Comparison of ENCODE assay signal across 10 cellular contexts in genomic region chr6:143598466-143599080, GRCh38.
DNase-seq lines count a peak whose midpoint lies in the region; TF ChIP-seq lines count a peak whose summit lies in the region.
"Had no signal": no experiment of that assay in that cellular context is flagged by ENCODE, and none has a peak within 500 bp of the region (broad histone marks: within the 10 kb centered on the region; RNA-seq: fewer than 3 reads in every experiment).

No MANE protein-coding gene starts in this region.

- H3K36me3 Mint-ChIP-seq in endodermal cell (ENCODE audit: low read depth) = no peaks in the 10 kb centered on the region

- H3K27ac ChIP-seq in endodermal cell (ENCODE audit: low read depth, low read length) (no peak overlapping the region), caudate nucleus (ENCODE audit: low read depth, low read length) (no peak overlapping the region)

- no peak overlapping the region for H3K4me3 Mint-ChIP-seq in endodermal cell

- TF ChIP-seq CTCF in GM12865 (IDR thresholded peaks at IDR 0.05; ENCODE audit: insufficient read depth, low read depth, low read length, missing control alignments) (no peak), GM20000 (IDR thresholded peaks at IDR 0.05; ENCODE audit: extremely low read depth, missing control alignments) (no peak), endodermal cell (conservative IDR thresholded peaks at IDR 0.05) (no peak)

- H3K9ac ChIP-seq in endodermal cell (ENCODE audit: extremely low read depth, low read length, poor library complexity, severe bottlenecking) = no peak overlapping the region

- DNase-seq in GM12865 (ENCODE audit: low read depth) = peak; percentile 17
- peak; percentile 28 for DNase-seq in GM20000 (ENCODE audit: low spot score)
- peak; percentile 84 for DNase-seq in NOMO-1 treated with DMSO at 0.1 percent for 48 hours (lab: John Stamatoyannopoulos, UW; ENCODE audit: unreplicated experiment)
- no peak for DNase-seq in endodermal cell
- no peak for DNase-seq in NCI-H748 (lab: John Stamatoyannopoulos, UW; ENCODE audit: unreplicated experiment)
- DNase-seq in caudate nucleus (lab: John Stamatoyannopoulos, UW) = no peak
- no peak for DNase-seq in NCI-H526 (lab: John Stamatoyannopoulos, UW)
- no peak for DNase-seq in activated CD8-positive, alpha-beta memory T cell treated with anti-CD3 and anti-CD28 coated beads, Interleukin-2, amount 50 U/mL, for 4 hours
- DNase-seq: NCI-H226, right cardiac atrium had no signal

- no peaks in the 10 kb centered on the region for H3K27me3 Mint-ChIP-seq in endodermal cell (ENCODE audit: insufficient read depth)

- H3K27me3 ChIP-seq in endodermal cell (ENCODE audit: control insufficient read depth, insufficient read depth, low read length, poor library complexity, severe bottlenecking) = no peaks in the 10 kb centered on the region

- no peaks in the 10 kb centered on the region for H3K9me3 ChIP-seq in endodermal cell (ENCODE audit: control insufficient read depth, low read length)

- peak overlapping the region; percentile 68 for H3K27ac Mint-ChIP-seq in endodermal cell

- H3K4me1 Mint-ChIP-seq in endodermal cell = peaks cover 61% of the 10 kb centered on the region

- H3K36me3 ChIP-seq in endodermal cell (ENCODE audit: control insufficient read depth, insufficient read depth, low read length) = no peaks in the 10 kb centered on the region

- H3K4me3 ChIP-seq in GM12865 (ENCODE audit: low read depth, low read length) (no peak overlapping the region), endodermal cell (ENCODE audit: low read length) (no peak overlapping the region)

- H3K4me1 ChIP-seq in endodermal cell (ENCODE audit: control insufficient read depth, insufficient read depth, low read length) = peaks cover 12% of the 10 kb centered on the region

- no peaks in the 10 kb centered on the region for H3K9me3 Mint-ChIP-seq in endodermal cell

- 45 to 75% methylated on average over 2 to 3 of the region's 3 CpGs for WGBS in endodermal cell (ENCODE audit: insufficient coverage in 1 of 2, insufficient read length in 1 of 2), 2 experiments

Comparison
In these comparisons a context has a peak if more than half of its experiments do, and no peak if none do; other contexts are left out.
1. DNase-seq: peak in GM12865 (single experiment), GM20000 (single experiment) and NOMO-1 treated with DMSO at 0.1 percent for 48 hours (single experiment); none in endodermal cell (single experiment), NCI-H748 (single experiment), caudate nucleus (0 of 61), NCI-H526 (0 of 2) and activated CD8-positive, alpha-beta memory T cell treated with anti-CD3 and anti-CD28 coated beads, Interleukin-2, amount 50 U/mL, for 4 hours (single experiment).